ENCODE assay signal across 8 cellular contexts in the genomic region with DNA sequence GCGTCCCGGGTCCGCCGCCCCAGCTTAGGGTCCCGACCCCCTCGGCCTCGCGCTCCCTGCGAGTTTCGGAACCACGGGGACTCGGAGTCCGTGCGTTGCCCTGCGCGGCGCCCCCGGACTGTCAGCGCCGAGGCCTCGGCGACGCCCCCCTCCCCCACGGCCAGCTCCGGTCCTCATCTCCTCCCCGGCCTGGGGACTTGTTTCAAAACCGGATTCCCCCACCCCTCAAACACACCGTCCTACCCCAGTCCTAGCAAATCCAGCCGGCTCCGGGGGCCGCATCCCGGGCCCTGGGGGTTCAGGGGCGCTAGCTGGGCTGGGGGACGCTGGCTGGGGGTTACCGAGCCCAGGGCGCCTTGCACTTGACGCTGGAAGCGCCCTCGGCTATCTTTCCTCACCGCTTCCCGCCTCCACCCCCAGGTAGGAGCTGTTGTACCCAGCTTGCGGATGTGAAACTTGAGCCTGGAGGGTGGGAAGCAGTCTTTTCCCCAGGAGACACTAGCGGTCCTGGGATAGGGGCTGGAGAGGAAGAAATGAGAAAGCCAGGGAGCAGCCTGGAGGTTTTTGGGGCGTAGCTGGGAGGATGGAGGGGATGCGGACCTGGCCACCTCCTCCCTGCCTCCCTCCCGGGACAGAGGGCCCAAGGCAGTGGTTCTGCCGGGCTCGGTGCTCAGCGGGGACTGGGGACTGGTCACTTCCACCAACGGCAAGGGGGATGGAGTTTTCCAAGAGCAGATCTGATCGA. TPM values are rescaled to one million over a fixed set of nuclear protein-coding genes. Genes with fewer than 3 reads are reported as not detected.
DNase-seq lines count a peak whose midpoint lies in the region; ATAC-seq, FAIRE-seq and TF ChIP-seq lines count a peak whose summit lies in the region.
"Had no signal": no experiment of that assay in that cellular context is flagged by ENCODE, and none has a peak within 500 bp of the region (broad histone marks: within the 10 kb centered on the region; RNA-seq: fewer than 3 reads in every experiment).

No MANE protein-coding gene starts in this region.

- no peak for TF ChIP-seq CTCF in brain (conservative IDR thresholded peaks at IDR 0.05)
- TF ChIP-seq CTCF in left lung (IDR thresholded peaks at IDR 0.05): no peak
- no peak for TF ChIP-seq CTCF in testis (IDR thresholded peaks at IDR 0.05)
- no peak for TF ChIP-seq CTCF in D721Med (IDR thresholded peaks at IDR 0.05; ENCODE audit: insufficient read depth, missing control alignments)

- no peak for FAIRE-seq in D721Med (lab: Jason Lieb, UNC)

- H3K4me1 ChIP-seq in HUES64 (ENCODE audit: insufficient read depth, low read length) (peaks cover 22% of the 10 kb centered on the region), left lung (peaks cover 0 to 6% of the 10 kb centered on the region in 2 donors), testis (peaks cover 20% of the 10 kb centered on the region)

- TF ChIP-seq POLR2A in testis (IDR thresholded peaks at IDR 0.05): no peak

- no peaks in the 10 kb centered on the region for H3K9me3 ChIP-seq in HUES64 (ENCODE audit: insufficient read depth, low read depth, low read length)
- no peaks in the 10 kb centered on the region for H3K9me3 ChIP-seq in left lung
- H3K9me3 ChIP-seq in testis: no peaks in the 10 kb centered on the region

- in situ Hi-C loops in ACHN (cut with HindIII; ENCODE audit: low pct_ligation_motif_present, low pct_unique_long_range_greater_than_20kb, low sequenced_read_pairs): no loop called here

- H3K4me3 Mint-ChIP-seq in brain: peak overlapping the region; percentile 86 to 94 (median 88)

- H3K27ac Mint-ChIP-seq in brain: peak overlapping the region; percentile 58 to 100 (median 99)
- H3K27ac Mint-ChIP-seq: memory B cell had no signal

- H3K36me3 ChIP-seq in HUES64 (ENCODE audit: insufficient read depth, low read length) (no peaks in the 10 kb centered on the region), left lung (no peaks in the 10 kb centered on the region), testis (ENCODE audit: low read depth, missing control alignments) (no peaks in the 10 kb centered on the region)

- peaks cover 0 to 5% (median 0%) of the 10 kb centered on the region in 5 experiments for H3K9me3 Mint-ChIP-seq in brain
- H3K9me3 Mint-ChIP-seq: memory B cell had no signal

- H3K27ac ChIP-seq in HUES64 (ENCODE audit: low read depth, low read length) (peak overlapping the region; percentile 92), left lung (peak overlapping the region; percentile 53 to 70), testis (peak overlapping the region in 1 of 2 donors; percentile 71)

- under 1% methylated on average over 51 of the region's 51 CpGs for WGBS in HUES64
- 10 to 25% methylated on average over 15 to 42 of the region's 51 CpGs for WGBS in testis, 2 donors

- intact Hi-C loops in left lung (cut with DNase I) (no loop called here), testis (cut with DNase I; ENCODE audit: low total_unique reads) (no loop called here)

- DNase-seq in left lung (no peak), testis (no peak), ACHN (no peak), D721Med (ENCODE audit: insufficient read length, low spot score) (no peak)

- peaks cover 58% of the 10 kb centered on the region for H3K4me1 Mint-ChIP-seq in brain
- H3K4me1 Mint-ChIP-seq: memory B cell had no signal

- H3K4me3 ChIP-seq in HUES64 (ENCODE audit: low read length) (peak overlapping the region; percentile 89), left lung (peak overlapping the region; percentile 40 to 44), testis (peak overlapping the region; percentile 50 to 55)

- peak overlapping the region; percentile 76 for H3K9ac ChIP-seq in HUES64 (ENCODE audit: low read depth, low read length)

- peaks cover 10% of the 10 kb centered on the region for H3K27me3 Mint-ChIP-seq in brain

- ATAC-seq in left lung: no peak
- no peak for ATAC-seq in GM18858 (IDR thresholded peaks at IDR 0.05; ENCODE audit: unreplicated experiment)

- H3K27me3 ChIP-seq in HUES64 (ENCODE audit: insufficient read depth, low read length) (no peaks in the 10 kb centered on the region), left lung (peaks cover 15 to 82% of the 10 kb centered on the region in 2 donors), testis (no peaks in the 10 kb centered on the region)

- H3K36me3 Mint-ChIP-seq in brain: no peaks in the 10 kb centered on the region
- H3K36me3 Mint-ChIP-seq: memory B cell had no signal

RNA-seq across cellular contexts. Expression of a gene that starts 0.6 kb away (rescaled TPM):
- polyA plus RNA-seq in HUES64 (2013, experiment 1 of 2): 175 TPM
- polyA plus RNA-seq in HUES64 (2013, experiment 2 of 2): 194 TPM
- 135 TPM for polyA plus RNA-seq in brain (ENCODE audit: insufficient read depth, low read depth, low replicate concordance)
- total RNA-seq in left lung: 100 to 1,000 TPM; 351 to 447 TPM
- 10 to 100 TPM; 32.4 to 42.2 TPM for total RNA-seq in testis
- polyA plus RNA-seq in testis (ENCODE audit: insufficient read depth, low read depth, low replicate concordance): 154 TPM

Comparison
In these comparisons a context has a peak if more than half of its experiments do, and no peak if none do; other contexts are left out.
1. RNA of a gene that starts 0.6 kb away (total RNA-seq): 351 to 447 TPM in left lung; 32.4 to 42.2 TPM in testis; every median in the first group is over 4 times any median in the second.
2. Peak in every context shown above with its lines, with median percentiles within 50 percentile points of each other: H3K4me3 ChIP-seq.